In the genomic region with DNA sequence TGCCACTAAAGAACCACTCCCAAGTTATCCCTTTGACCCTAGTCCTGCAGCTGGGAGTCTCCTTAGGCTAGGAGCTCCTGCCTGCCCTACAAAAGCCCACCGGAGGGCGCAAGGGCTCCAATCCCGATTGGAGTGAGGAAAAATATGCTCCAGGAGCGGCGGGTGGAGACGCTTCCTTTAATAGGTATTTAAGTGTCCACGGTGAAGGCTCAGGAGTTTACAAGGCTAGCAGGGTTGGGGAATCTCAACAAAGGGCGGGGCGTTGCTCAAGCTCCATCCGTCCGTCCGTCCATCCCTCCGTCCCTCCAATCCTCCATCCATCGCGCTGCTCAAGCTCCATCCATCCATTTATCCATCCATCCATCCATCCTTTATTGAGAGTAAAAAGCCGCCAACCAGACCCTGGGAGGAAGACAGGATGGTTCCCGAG, we compare ENCODE assay signal across 1 cellular context.
TF ChIP-seq lines count a peak whose summit lies in the region.

No MANE protein-coding gene starts in this region.

TF ChIP-seq in H1, 55 proteins besides CTCF, POLR2A, EP300 and RAD21:
- TF ChIP-seq BCL11A (IDR thresholded peaks at IDR 0.05; ENCODE audit: low read depth in 2 of 2, low read length in 2 of 2): no peak
- TF ChIP-seq TEAD4 (IDR thresholded peaks at IDR 0.05; ENCODE audit: low read depth, low read length): no peak
- no peak for TF ChIP-seq JUND (IDR thresholded peaks at IDR 0.05; ENCODE audit: low read length)
- TF ChIP-seq MAFK (IDR thresholded peaks at IDR 0.05; ENCODE audit: low read depth, low read length): no peak
- TF ChIP-seq TBP (IDR thresholded peaks at IDR 0.05; ENCODE audit: low read depth, low read length): peak; percentile 19; the same call in 1 of the 2 replicates
- no peak for TF ChIP-seq SRF (IDR thresholded peaks at IDR 0.05; ENCODE audit: low read depth, low read length)
- TF ChIP-seq POLR2AphosphoS5 (IDR thresholded peaks at IDR 0.05; ENCODE audit: low read depth, low read length): no peak
- TF ChIP-seq E2F6 (IDR thresholded peaks at IDR 0.05): no peak
- no peak for TF ChIP-seq TAF1 (IDR thresholded peaks at IDR 0.05; ENCODE audit: low read depth, low read length)
